In genomic region chr7:4712371-4713182, GRCh38 we compare ENCODE assay signal across 1 cellular context.
TF ChIP-seq lines count a peak whose summit lies in the region.

No MANE protein-coding gene starts in this region.

TF ChIP-seq in HepG2, 621 proteins besides CTCF, POLR2A, EP300 and RAD21 (continued from another document and continues in another):
- TF ChIP-seq PAXIP1 (CRISPR knock-in tag; conservative IDR thresholded peaks at IDR 0.05) = peak; percentile 63
- no peak for TF ChIP-seq ZNF280B (CRISPR knock-in tag; IDR thresholded peaks at IDR 0.05; ENCODE audit: borderline replicate concordance)
- TF ChIP-seq HNF1B (CRISPR knock-in tag; IDR thresholded peaks at IDR 0.05) = peak; percentile 6; the same call in 1 of the 2 replicates
- TF ChIP-seq DPF2 (CRISPR knock-in tag; IDR thresholded peaks at IDR 0.05; ENCODE audit: borderline replicate concordance, low read depth) = peak; percentile 48; the same call in 1 of the 2 replicates
- TF ChIP-seq FOSL2 (CRISPR knock-in tag; IDR thresholded peaks at IDR 0.05) = peak; percentile 96
- TF ChIP-seq PRPF4 (IDR thresholded peaks at IDR 0.05; ENCODE audit: low read depth, low read length, poor library complexity, severe bottlenecking) = no peak
- no peak for TF ChIP-seq HMGA1 (CRISPR knock-in tag; conservative IDR thresholded peaks at IDR 0.05)
- 0 out of 2 replicates have a peak, but pooled peaks have one; percentile 52 for TF ChIP-seq ZKSCAN8 (CRISPR knock-in tag; IDR thresholded peaks at IDR 0.05; ENCODE audit: borderline replicate concordance)
- no peak for TF ChIP-seq TP53 (CRISPR knock-in tag; conservative IDR thresholded peaks at IDR 0.05)
- peak; percentile 39; the same call in 1 of the 2 replicates for TF ChIP-seq ZNF792 (CRISPR knock-in tag; IDR thresholded peaks at IDR 0.05)
- no peak for TF ChIP-seq NR2F6 (IDR thresholded peaks at IDR 0.05)
- peak; percentile 59 for TF ChIP-seq NR2F6 (CRISPR knock-in tag; IDR thresholded peaks at IDR 0.05)
- TF ChIP-seq SOX13 (IDR thresholded peaks at IDR 0.05) = no peak
- TF ChIP-seq SOX13 (CRISPR knock-in tag; conservative IDR thresholded peaks at IDR 0.05 in 1 of 2, IDR thresholded peaks at IDR 0.05 in 1 of 2) = peak in 1 of 2 experiments; percentile 55; a peak in 1 of 4 replicates
- TF ChIP-seq ZNF235 (CRISPR knock-in tag; IDR thresholded peaks at IDR 0.05; ENCODE audit: borderline replicate concordance) = no peak
- TF ChIP-seq GFI1 (CRISPR knock-in tag; IDR thresholded peaks at IDR 0.05; ENCODE audit: borderline replicate concordance) = 0 out of 2 replicates have a peak, but pooled peaks have one; percentile 53
- peak; percentile 42; the same call in 1 of the 2 replicates for TF ChIP-seq HNF1A (IDR thresholded peaks at IDR 0.05; ENCODE audit: low read depth)
- TF ChIP-seq HNF1A (CRISPR knock-in tag; IDR thresholded peaks at IDR 0.05; ENCODE audit: borderline replicate concordance) = no peak
- TF ChIP-seq EED (CRISPR knock-in tag; IDR thresholded peaks at IDR 0.05) = no peak
- 0 out of 2 replicates have a peak, but pooled peaks have one; percentile 35 for TF ChIP-seq SP5 (CRISPR knock-in tag; IDR thresholded peaks at IDR 0.05; ENCODE audit: borderline replicate concordance, low read depth)
- no peak for TF ChIP-seq ZNF878 (CRISPR knock-in tag; IDR thresholded peaks at IDR 0.05)
- no peak for TF ChIP-seq BRD4 (CRISPR knock-in tag; IDR thresholded peaks at IDR 0.05)
- 0 out of 2 replicates have a peak, but pooled peaks have one; percentile 36 for TF ChIP-seq ZBTB39 (CRISPR knock-in tag; IDR thresholded peaks at IDR 0.05)
- no peak for TF ChIP-seq E2F5 (CRISPR knock-in tag; conservative IDR thresholded peaks at IDR 0.05)
- TF ChIP-seq MXI1 (IDR thresholded peaks at IDR 0.05; ENCODE audit: borderline replicate concordance, low read depth, low read length) = peak; percentile 66; the same call in 1 of the 3 replicates
- TF ChIP-seq MEIS2 (CRISPR knock-in tag; IDR thresholded peaks at IDR 0.05) = peak; percentile 61; the same call in 1 of the 2 replicates
- no peak for TF ChIP-seq HDAC6 (IDR thresholded peaks at IDR 0.05; ENCODE audit: low read depth, low read length)
- TF ChIP-seq ZNF614 (CRISPR knock-in tag; IDR thresholded peaks at IDR 0.05; ENCODE audit: borderline replicate concordance) = 0 out of 2 replicates have a peak, but pooled peaks have one; percentile 54
- TF ChIP-seq BRCA1 (CRISPR knock-in tag; IDR thresholded peaks at IDR 0.05) = no peak
- TF ChIP-seq ZNF362 (CRISPR knock-in tag; IDR thresholded peaks at IDR 0.05; ENCODE audit: borderline replicate concordance) = no peak
- TF ChIP-seq TBL1XR1 (IDR thresholded peaks at IDR 0.05; ENCODE audit: borderline replicate concordance, low read length, partially characterized antibody) = no peak
- TF ChIP-seq ZFYVE20 (CRISPR knock-in tag; IDR thresholded peaks at IDR 0.05; ENCODE audit: borderline replicate concordance, low read depth) = no peak
- peak; percentile 51 for TF ChIP-seq TEAD3 (CRISPR knock-in tag; optimal IDR thresholded peaks at IDR 0.05; ENCODE audit: borderline replicate concordance)
- peak in 1 of 2 experiments; percentile 20; a peak in 1 of 4 replicates for TF ChIP-seq MAFK (conservative IDR thresholded peaks at IDR 0.05 in 1 of 2, IDR thresholded peaks at IDR 0.05 in 1 of 2; ENCODE audit: low read length in 2 of 2)
- TF ChIP-seq POLR2G (IDR thresholded peaks at IDR 0.05; ENCODE audit: low read depth, low read length) = no peak
- 0 out of 2 replicates have a peak, but pooled peaks have one; percentile 13 for TF ChIP-seq TFE3 (CRISPR knock-in tag; IDR thresholded peaks at IDR 0.05)
- no peak for TF ChIP-seq GLMP (CRISPR knock-in tag; IDR thresholded peaks at IDR 0.05; ENCODE audit: borderline replicate concordance)
- TF ChIP-seq FOXK1 (CRISPR knock-in tag; IDR thresholded peaks at IDR 0.05; ENCODE audit: borderline replicate concordance, low read depth) = peak; percentile 37; the same call in 1 of the 2 replicates
- peak; percentile 63; the same call in 1 of the 2 replicates for TF ChIP-seq MIXL1 (CRISPR knock-in tag; IDR thresholded peaks at IDR 0.05)
- no peak for TF ChIP-seq SMARCE1 (IDR thresholded peaks at IDR 0.05; ENCODE audit: borderline replicate concordance)
- TF ChIP-seq NCOA2 (CRISPR knock-in tag; IDR thresholded peaks at IDR 0.05) = peak; percentile 28; the same call in 1 of the 2 replicates
- TF ChIP-seq SRSF9 (IDR thresholded peaks at IDR 0.05; ENCODE audit: borderline replicate concordance, insufficient read depth, low read depth, low read length, poor library complexity, severe bottlenecking) = no peak
